ENCODE assay signal across 15 cellular contexts in genomic region chr7:98359395-98359794, GRCh38. TPM values are rescaled to one million over a fixed set of nuclear protein-coding genes. Genes with fewer than 3 reads are reported as not detected.
DNase-seq lines count a peak whose midpoint lies in the region; ATAC-seq, FAIRE-seq and TF ChIP-seq lines count a peak whose summit lies in the region.
"Had no signal": no experiment of that assay in that cellular context is flagged by ENCODE, and none has a peak within 500 bp of the region (broad histone marks: within the 10 kb centered on the region; RNA-seq: fewer than 3 reads in every experiment).

No MANE protein-coding gene starts in this region.

- H2BK5ac ChIP-seq in H1 (ENCODE audit: low read depth, low read length) = no peak overlapping the region

- POLR2A ChIA-PET in A549 (lab: Yijun Ruan, JAX) = interaction anchor here (1.3 kb wide), 1 partner anchor 42 kb away, joined by 14 read pairs; the partner anchor contains the start of gene BAIAP2L1
- POLR2A ChIA-PET in H1 (lab: Charles Lee; ENCODE audit: partially characterized antibody) = interaction anchor here (1.2 kb wide), 1 partner anchor 65 kb away, joined by 3 read pairs; no protein-coding TSS in a partner anchor
- POLR2A ChIA-PET in activated CD8-positive, alpha-beta T cell treated with anti-CD3 and anti-CD28 coated beads, Interleukin-2, amount 10 ng/mL, durations not matched to agents 7 days and 5 days (lab: Charles Lee) = no interaction called here

- H3K4me3 Mint-ChIP-seq in activated CD8-positive, alpha-beta T cell treated with anti-CD3 and anti-CD28 coated beads, Interleukin-2, amount 10 ng/mL, durations not matched to agents 7 days and 5 days = no peak overlapping the region
- H3K4me3 Mint-ChIP-seq: IgD-negative memory B cell had no signal

- no peak overlapping the region for H3K56ac ChIP-seq in H1 (replicated peaks; ENCODE audit: insufficient read length, low read depth, low read length)

- no peak overlapping the region for H2BK12ac ChIP-seq in H1 (ENCODE audit: low read depth, low read length)

- peaks cover 2% of the 10 kb centered on the region; the same call in 1 of the 2 replicates for H3K23me2 ChIP-seq in H1 (ENCODE audit: low read depth, low read length)

- H4K8ac ChIP-seq in H1 (ENCODE audit: extremely low read depth, insufficient read depth, low read length) = no peak overlapping the region

- no peaks in the 10 kb centered on the region for H3K9me3 ChIP-seq in A549
- H3K9me3 ChIP-seq in H1 (ENCODE audit: insufficient read depth in 2 of 2, low read depth in 1 of 2, low read length in 1 of 2) = no peaks in the 10 kb centered on the region
- no peaks in the 10 kb centered on the region for H3K9me3 ChIP-seq in spleen
- H3K9me3 ChIP-seq in body of pancreas = no peaks in the 10 kb centered on the region
- H3K9me3 ChIP-seq: BLaER1 had no signal

- H4K20me1 ChIP-seq in H1 (replicated peaks in 1 of 2; ENCODE audit: control insufficient read depth in 1 of 2, insufficient read depth in 2 of 2, low read length in 2 of 2) = peaks cover 8% of the 10 kb centered on the region in 2 experiments
- H4K20me1 ChIP-seq: BLaER1 had no signal

- no peak overlapping the region for H2AFZ ChIP-seq in H1 (ENCODE audit: low read length)

- H3K27ac Mint-ChIP-seq in activated CD8-positive, alpha-beta T cell treated with anti-CD3 and anti-CD28 coated beads, Interleukin-2, amount 10 ng/mL, durations not matched to agents 7 days and 5 days = no peak overlapping the region
- H3K27ac Mint-ChIP-seq: IgD-negative memory B cell had no signal

- H3K9me3 Mint-ChIP-seq in activated CD8-positive, alpha-beta T cell treated with anti-CD3 and anti-CD28 coated beads, Interleukin-2, amount 10 ng/mL, durations not matched to agents 7 days and 5 days (ENCODE audit: insufficient read depth) = no peaks in the 10 kb centered on the region
- H3K9me3 Mint-ChIP-seq: IgD-negative memory B cell had no signal

- peak overlapping the region; percentile 60 for H3K4ac ChIP-seq in H1 (replicated peaks; ENCODE audit: insufficient read length, low read depth, low read length)

- no peaks in the 10 kb centered on the region for H3K79me1 ChIP-seq in H1 (ENCODE audit: low read depth, low read length)

- H3K4me1 Mint-ChIP-seq in activated CD8-positive, alpha-beta T cell treated with anti-CD3 and anti-CD28 coated beads, Interleukin-2, amount 10 ng/mL, durations not matched to agents 7 days and 5 days (ENCODE audit: low read depth) = no peaks in the 10 kb centered on the region
- H3K4me1 Mint-ChIP-seq: IgD-negative memory B cell had no signal

- H3K27ac ChIP-seq in A549 (peak overlapping the region; percentile 95 to 97), H1 (ENCODE audit: low read depth, low read length) (no peak overlapping the region; the same call in 1 of the 2 replicates), spleen (no peak overlapping the region), body of pancreas (no peak overlapping the region)
- H3K27ac ChIP-seq: 22Rv1, BLaER1 had no signal

- ATAC-seq in A549 = no peak
- no peak for ATAC-seq in body of pancreas
- ATAC-seq in activated CD8-positive, alpha-beta T cell treated with anti-CD3 and anti-CD28 coated beads, Interleukin-2, amount 10 ng/mL, durations not matched to agents 7 days and 5 days = no peak
- ATAC-seq: HCT116 had no signal

- TF ChIP-seq CTCF in A549 (IDR thresholded peaks at IDR 0.05) (no peak), H1 (IDR thresholded peaks at IDR 0.05; ENCODE audit: control extremely low read depth in 1 of 3, insufficient read depth in 1 of 3, low read depth in 1 of 3, low read length in 3 of 3) (no peak), spleen (IDR thresholded peaks at IDR 0.05 in 8 of 11, conservative IDR thresholded peaks at IDR 0.05 in 3 of 11) (no peak), body of pancreas (IDR thresholded peaks at IDR 0.05) (no peak)

- H3K27me3 ChIP-seq in H1 (replicated peaks in 1 of 4; ENCODE audit: control insufficient read depth in 3 of 4, extremely low read depth in 1 of 4, insufficient read depth in 3 of 4, low read length in 3 of 4) = no peaks in the 10 kb centered on the region; a peak in 1 of 7 replicates
- H3K27me3 ChIP-seq in spleen (replicated peaks in 1 of 7) = no peaks in the 10 kb centered on the region
- no peaks in the 10 kb centered on the region for H3K27me3 ChIP-seq in body of pancreas
- H3K27me3 ChIP-seq: BLaER1 had no signal

- peaks cover 75% of the 10 kb centered on the region for H3K4me1 ChIP-seq in A549
- peaks cover 8 to 24% (median 12%) of the 10 kb centered on the region in 4 experiments for H3K4me1 ChIP-seq in H1 (replicated peaks in 1 of 4; ENCODE audit: control insufficient read depth in 3 of 4, insufficient read depth in 4 of 4, low read length in 3 of 4)
- H3K4me1 ChIP-seq in spleen = peaks cover 0 to 9% (median 0%) of the 10 kb centered on the region in 6 donors
- peaks cover 14% of the 10 kb centered on the region for H3K4me1 ChIP-seq in body of pancreas

- no peaks in the 10 kb centered on the region for H3K27me3 Mint-ChIP-seq in activated CD8-positive, alpha-beta T cell treated with anti-CD3 and anti-CD28 coated beads, Interleukin-2, amount 10 ng/mL, durations not matched to agents 7 days and 5 days (ENCODE audit: low read depth)

- H3K9ac ChIP-seq in H1 (replicated peaks in 1 of 4; ENCODE audit: extremely low read depth in 1 of 4, low read depth in 3 of 4, low read length in 3 of 4) = no peak overlapping the region
- H3K9ac ChIP-seq: BLaER1 had no signal

- no peak overlapping the region for H3K18ac ChIP-seq in H1 (ENCODE audit: extremely low read depth, low read length)

- peaks cover 0 to 11% (median 0%) of the 10 kb centered on the region in 4 experiments; a peak in 3 of 8 replicates for H3K36me3 ChIP-seq in H1 (ENCODE audit: control insufficient read depth in 2 of 4, insufficient read depth in 4 of 4, low read length in 3 of 4)
- H3K36me3 ChIP-seq in spleen = no peaks in the 10 kb centered on the region
- H3K36me3 ChIP-seq in body of pancreas (replicated peaks in 1 of 2; ENCODE audit: insufficient read depth in 1 of 2, low read depth in 2 of 2) = no peaks in the 10 kb centered on the region

- H2BK15ac ChIP-seq in H1 (ENCODE audit: low read length) = no peak overlapping the region

- no peak overlapping the region for H2AK5ac ChIP-seq in H1 (ENCODE audit: low read depth, low read length)

- H4K91ac ChIP-seq in H1 (replicated peaks; ENCODE audit: insufficient read length, low read length) = no peak overlapping the region

- H3K4me3 ChIP-seq in A549 = no peak overlapping the region
- H3K4me3 ChIP-seq in H1 (ENCODE audit: extremely low read depth in 1 of 4, insufficient read depth in 2 of 4, low read depth in 3 of 4, low read length in 4 of 4) = no peak overlapping the region
- no peak overlapping the region for H3K4me3 ChIP-seq in spleen
- H3K4me3 ChIP-seq in body of pancreas = no peak overlapping the region
- H3K4me3 ChIP-seq: BLaER1 had no signal

- no peak for TF ChIP-seq POLR2A in A549 (IDR thresholded peaks at IDR 0.05; ENCODE audit: low read length)
- no peak for TF ChIP-seq POLR2A in H1 (IDR thresholded peaks at IDR 0.05; ENCODE audit: control extremely low read depth in 1 of 2, low read depth in 2 of 2, low read length in 2 of 2)
- no peak for TF ChIP-seq POLR2A in spleen (IDR thresholded peaks at IDR 0.05)
- no peak for TF ChIP-seq POLR2A in body of pancreas (IDR thresholded peaks at IDR 0.05)

- no peak overlapping the region for H3K14ac ChIP-seq in H1 (ENCODE audit: insufficient read length)

- no peak overlapping the region for H2BK20ac ChIP-seq in H1 (ENCODE audit: low read length)

- TF ChIP-seq RAD21 in A549 (conservative IDR thresholded peaks at IDR 0.05 in 1 of 2, IDR thresholded peaks at IDR 0.05 in 1 of 2) (no peak), H1 (IDR thresholded peaks at IDR 0.05 in 1 of 2, conservative IDR thresholded peaks at IDR 0.05 in 1 of 2; ENCODE audit: low read depth in 2 of 2, low read length in 2 of 2) (no peak)

- H3K4me2 ChIP-seq in A549 (no peak overlapping the region), H1 (ENCODE audit: insufficient read depth in 1 of 2, low read depth in 2 of 2, low read length in 2 of 2) (no peak overlapping the region)
- H3K4me2 ChIP-seq: BLaER1 had no signal

- no peak for FAIRE-seq in A549 (lab: Jason Lieb, UNC)
- FAIRE-seq in H1 (lab: Jason Lieb, UNC) = no peak
- FAIRE-seq: H54 had no signal

- WGBS in A549 (ENCODE audit: missing lambda C conversion rate) = over 99% methylated on average over 13 of the region's 13 CpGs
- WGBS in H1 (ENCODE audit: extremely low coverage in 1 of 2, insufficient coverage in 1 of 2, insufficient read length in 1 of 2, insufficient replicate concordance in 2 of 2, low coverage in 1 of 2, low lambda C conversion rate in 2 of 2, missing lambda C conversion rate in 1 of 2), 2 experiments = 92% methylated on average over 13 of the region's 13 CpGs; no CpG with 5 or more reads in 1 of the 2 experiments
- WGBS in spleen, 5 donors = 93 to 97% (median 95%) methylated on average over 13 of the region's 13 CpGs
- WGBS in body of pancreas, 2 donors = 97 to 98% methylated on average over 12 to 13 of the region's 13 CpGs

- H2BK120ac ChIP-seq in H1 (replicated peaks; ENCODE audit: low read depth, low read length) = no peak overlapping the region

- H3K23ac ChIP-seq in H1 (ENCODE audit: insufficient read length) = no peak overlapping the region

- no peak overlapping the region for H4K5ac ChIP-seq in H1 (ENCODE audit: insufficient read length, low read depth, low read length)

- TF ChIP-seq EP300 in A549 (IDR thresholded peaks at IDR 0.05) = no peak
- TF ChIP-seq EP300 in H1 (IDR thresholded peaks at IDR 0.05; ENCODE audit: borderline replicate concordance in 1 of 2, low read depth in 2 of 2, low read length in 2 of 2) = no peak

- 0 out of 4 replicates have a peak, but pooled peaks cover 0 to 5% of the 10 kb centered on the region in 2 experiments for H3K79me2 ChIP-seq in H1 (ENCODE audit: control insufficient read depth in 1 of 2, insufficient read depth in 2 of 2, low read length in 2 of 2)

- DNase-seq in A549 (ENCODE audit: low read depth in 1 of 2, low spot score in 1 of 2) (no peak), H1 (ENCODE audit: low read depth in 1 of 2, low spot score in 2 of 2) (no peak), mesenteric fat pad (ENCODE audit: low spot score) (peak; percentile 67), spleen (peak; percentile 34), putamen (ENCODE audit: low spot score) (no peak), body of pancreas (no peak), HuH-7 (ENCODE audit: low spot score) (no peak)
- no peak for DNase-seq in activated CD8-positive, alpha-beta T cell treated with anti-CD3 and anti-CD28 coated beads, Interleukin-2, amount 10 ng/mL, durations not matched to agents 7 days and 5 days
- DNase-seq: AML-193, DMS53 had no signal

- CTCF ChIA-PET in A549 (lab: Yijun Ruan, JAX) (interaction anchor here (1.5 to 3.5 kb wide), 2 partner anchors 9 to 43 kb away, joined by 5 to 21 read pairs; partner anchors contain the start of gene BAIAP2L1), H1 (lab: Charles Lee; ENCODE audit: partially characterized antibody) (interaction anchor here (1.2 to 1.4 kb wide), 2 partner anchors 38 to 376 kb away, joined by 3 to 6 read pairs; no protein-coding TSS in a partner anchor)
- CTCF ChIA-PET in activated CD8-positive, alpha-beta T cell treated with anti-CD3 and anti-CD28 coated beads, Interleukin-2, amount 10 ng/mL, durations not matched to agents 7 days and 5 days (lab: Charles Lee) = no interaction called here

- no peaks in the 10 kb centered on the region for H3K36me3 Mint-ChIP-seq in activated CD8-positive, alpha-beta T cell treated with anti-CD3 and anti-CD28 coated beads, Interleukin-2, amount 10 ng/mL, durations not matched to agents 7 days and 5 days (ENCODE audit: low read depth)
- H3K36me3 Mint-ChIP-seq: IgD-negative memory B cell had no signal

- intact Hi-C loops in spleen (cut with DNase I; ENCODE audit: low total_unique reads) (no loop called here), body of pancreas (cut with DNase I) (no loop called here)

RNA-seq across cellular contexts. Expression of gene BAIAP2L1, which starts 41.5 kb away (rescaled TPM):
- 79.1 and 89.3 TPM in 2 replicates for polyA plus RNA-seq in A549 (2011; rRNA removed)
- polyA plus RNA-seq in A549 (2012; cell fraction: cytosol; rRNA removed) = 56.6 and 59.7 TPM in 2 replicates
- 62.6 and 68.6 TPM in 2 replicates for polyA plus RNA-seq in A549 (2012; cell fraction: nucleus; rRNA removed)
- 39.4 to 45.9 TPM (median 40.4 TPM) in 3 replicates for polyA plus RNA-seq in A549 (2017; fragmentation: RNase III; extraction: RNeasy Plus Mini Kit Qiagen cat#74134 plus additional on column Dnase treatment)
- 57.4 and 62.0 TPM in 2 replicates for polyA minus RNA-seq in A549 (2011; rRNA and poly(A)+ RNA removed)
- total RNA-seq in H1 (2021; fragmentation: NEBNext Ultra II Directional; extraction: Animal tissue kit (Norgen Biotek cat#: 25700)) = 42.0 and 42.9 TPM in 2 replicates
- polyA plus RNA-seq in H1 (2011; rRNA removed) = 19.2 and 24.7 TPM in 2 replicates
- polyA plus RNA-seq in H1 (2011; cell fraction: cytosol; rRNA removed) = 32.1 TPM
- polyA plus RNA-seq in H1 (2011; cell fraction: nucleus; rRNA removed) = 38.1 TPM
- 29.5 to 32.8 TPM (median 30.9 TPM) in 4 replicates for polyA plus RNA-seq in H1 (2012, experiment 1 of 2)
- 15.6 TPM for polyA plus RNA-seq in H1 (2012, experiment 2 of 2)
- polyA plus RNA-seq in H1 (2013, experiment 1 of 2) = 22.3 TPM
- 21.9 TPM for polyA plus RNA-seq in H1 (2013, experiment 2 of 2)
- polyA minus RNA-seq in H1 (2011; rRNA and poly(A)+ RNA removed) = 26.8 and 27.1 TPM in 2 replicates
- polyA minus RNA-seq in H1 (2011; cell fraction: cytosol; rRNA and poly(A)+ RNA removed) = 19.4 TPM
- polyA minus RNA-seq in H1 (2011; cell fraction: nucleus; rRNA and poly(A)+ RNA removed) = 24.1 TPM
- 4.6 TPM for total RNA-seq in mesenteric fat pad
- total RNA-seq in spleen = 1 to 10 TPM in 5 of 7 donors, under 1 TPM in 2; 0.72 to 2.6 (median 2.1) TPM
- 1 to 10 TPM in 2 of 3 donors, under 1 TPM in 1; 0.76 to 1.4 (median 1.2) TPM for polyA plus RNA-seq in spleen
- 10 to 100 TPM; 15.8 to 23.1 TPM for total RNA-seq in body of pancreas
- 1 to 10 TPM in 1 of 2 experiments, under 1 TPM in 1; 0.89 to 1.0 TPM for total RNA-seq in activated CD8-positive, alpha-beta T cell treated with anti-CD3 and anti-CD28 coated beads, Interleukin-2, amount 10 ng/mL, durations not matched to agents 7 days and 5 days

Comparison
In these comparisons a context has a peak if more than half of its experiments do, and no peak if none do; other contexts are left out.
1. DNase-seq: peak in mesenteric fat pad (single experiment) and spleen (single experiment); none in A549 (0 of 2), H1 (0 of 2), putamen (single experiment), body of pancreas (0 of 4), activated CD8-positive, alpha-beta T cell treated with anti-CD3 and anti-CD28 coated beads, Interleukin-2, amount 10 ng/mL, durations not matched to agents 7 days and 5 days (single experiment) and HuH-7 (single experiment).
2. H3K27ac ChIP-seq: peak in A549 (2 of 2); none in H1 (single experiment), spleen (0 of 8) and body of pancreas (0 of 4).